2 cellular contexts compared by ENCODE assay signal in the genomic region with DNA sequence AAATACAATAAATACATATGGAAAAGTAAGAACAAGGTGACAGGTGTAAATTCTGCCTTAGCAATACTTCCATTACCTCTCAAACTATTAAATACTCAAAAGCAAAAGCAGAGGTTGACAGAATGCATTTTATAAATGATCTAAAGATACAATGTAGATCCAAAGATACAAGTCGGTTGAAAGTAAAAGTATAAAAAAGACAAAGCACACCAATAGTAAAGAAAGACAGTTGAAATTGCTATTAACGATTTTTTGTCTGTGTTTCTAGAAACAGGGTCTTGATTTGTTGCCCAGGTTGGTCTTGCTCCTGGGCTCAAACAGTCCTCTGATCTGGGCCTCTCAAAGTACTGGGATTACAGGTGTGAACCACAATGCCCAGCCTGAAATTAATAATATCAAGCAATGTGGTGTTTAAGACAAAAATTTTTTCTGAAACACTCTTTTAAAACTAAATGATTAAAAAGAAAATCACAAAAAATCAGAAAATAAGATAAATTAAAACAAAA.
A peak's percentile ranks its signal among the peaks of the same experiment; 100 is the strongest.
TF ChIP-seq lines count a peak whose summit lies in the region.

No MANE protein-coding gene starts in this region.

TF ChIP-seq in HepG2, 621 proteins besides CTCF, POLR2A, EP300 and RAD21:
- TF ChIP-seq CBX2 (IDR thresholded peaks at IDR 0.05; ENCODE audit: low read depth, low read length) (peak; percentile 66; the same call in 1 of the 2 replicates), CBX2 (CRISPR knock-in tag; IDR thresholded peaks at IDR 0.05; ENCODE audit: low read depth) (no peak), GMEB1 (CRISPR knock-in tag; IDR thresholded peaks at IDR 0.05; ENCODE audit: borderline replicate concordance) (no peak)

TF ChIP-seq in K562, 482 proteins besides CTCF, POLR2A, EP300 and RAD21:
- TF ChIP-seq CBX8 (IDR thresholded peaks at IDR 0.05; ENCODE audit: borderline replicate concordance, extremely low read depth, low read depth, low read length, poor library complexity, severe bottlenecking) (peak; percentile 34), ZNF263 (CRISPR knock-in tag; IDR thresholded peaks at IDR 0.05; ENCODE audit: borderline replicate concordance) (no peak), RBM14 (IDR thresholded peaks at IDR 0.05; ENCODE audit: borderline replicate concordance, insufficient read depth, low read depth, low read length) (no peak), RBM15 (IDR thresholded peaks at IDR 0.05; ENCODE audit: insufficient read depth, low read length) (no peak), ZNF76 (CRISPR knock-in tag; IDR thresholded peaks at IDR 0.05; ENCODE audit: borderline replicate concordance) (no peak), CHD4 (IDR thresholded peaks at IDR 0.05; ENCODE audit: insufficient read depth, insufficient replicate concordance, low read depth, low read length, poor library complexity, severe bottlenecking) (no peak), CBX2 (IDR thresholded peaks at IDR 0.05; ENCODE audit: insufficient read depth, low read length, poor library complexity, severe bottlenecking) (peak; percentile 84), ASH1L (IDR thresholded peaks at IDR 0.05; ENCODE audit: borderline replicate concordance, low read depth, partially characterized antibody) (no peak), ZBED1 (IDR thresholded peaks at IDR 0.05) (no peak), STAG1 (CRISPR knock-in tag; IDR thresholded peaks at IDR 0.05; ENCODE audit: borderline replicate concordance) (no peak), SAFB2 (IDR thresholded peaks at IDR 0.05; ENCODE audit: borderline replicate concordance, low read depth, low read length, severe bottlenecking) (no peak), KDM2B (CRISPR knock-in tag; IDR thresholded peaks at IDR 0.05) (no peak)
- TF ChIP-seq, protein P1, sequence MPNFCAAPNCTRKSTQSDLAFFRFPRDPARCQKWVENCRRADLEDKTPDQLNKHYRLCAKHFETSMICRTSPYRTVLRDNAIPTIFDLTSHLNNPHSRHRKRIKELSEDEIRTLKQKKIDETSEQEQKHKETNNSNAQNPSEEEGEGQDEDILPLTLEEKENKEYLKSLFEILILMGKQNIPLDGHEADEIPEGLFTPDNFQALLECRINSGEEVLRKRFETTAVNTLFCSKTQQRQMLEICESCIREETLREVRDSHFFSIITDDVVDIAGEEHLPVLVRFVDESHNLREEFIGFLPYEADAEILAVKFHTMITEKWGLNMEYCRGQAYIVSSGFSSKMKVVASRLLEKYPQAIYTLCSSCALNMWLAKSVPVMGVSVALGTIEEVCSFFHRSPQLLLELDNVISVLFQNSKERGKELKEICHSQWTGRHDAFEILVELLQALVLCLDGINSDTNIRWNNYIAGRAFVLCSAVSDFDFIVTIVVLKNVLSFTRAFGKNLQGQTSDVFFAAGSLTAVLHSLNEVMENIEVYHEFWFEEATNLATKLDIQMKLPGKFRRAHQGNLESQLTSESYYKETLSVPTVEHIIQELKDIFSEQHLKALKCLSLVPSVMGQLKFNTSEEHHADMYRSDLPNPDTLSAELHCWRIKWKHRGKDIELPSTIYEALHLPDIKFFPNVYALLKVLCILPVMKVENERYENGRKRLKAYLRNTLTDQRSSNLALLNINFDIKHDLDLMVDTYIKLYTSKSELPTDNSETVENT (CRISPR knock-in tag; IDR thresholded peaks at IDR 0.05) = no peak
TF ChIP-seq in K562: peak in this region for 2.
